Comparison of ENCODE assay signal across 1 cellular context in the genomic region with DNA sequence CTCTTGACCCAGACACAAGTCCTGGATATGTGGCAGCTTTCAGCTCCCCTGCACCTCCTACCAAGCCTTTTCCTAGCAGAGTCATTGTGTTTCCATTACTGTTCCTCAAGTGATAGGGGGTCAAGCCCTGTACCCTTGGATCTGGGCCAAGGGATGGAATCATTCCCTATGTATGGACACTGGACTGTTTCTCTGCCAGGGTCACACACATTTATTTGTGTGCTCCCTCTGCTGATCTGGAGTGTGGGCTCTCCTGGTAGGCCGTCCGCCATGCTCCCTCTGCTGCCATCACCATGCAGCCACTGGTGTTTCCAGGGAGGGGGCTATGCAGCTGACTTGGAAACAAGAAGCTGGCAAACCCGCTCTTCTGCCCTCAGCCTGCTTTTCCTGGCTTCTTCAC.
TF ChIP-seq lines count a peak whose summit lies in the region.

No MANE protein-coding gene starts in this region.

TF ChIP-seq in K562, 482 proteins besides CTCF, POLR2A, EP300 and RAD21:
- TF ChIP-seq ASH1L (IDR thresholded peaks at IDR 0.05; ENCODE audit: borderline replicate concordance, low read depth, partially characterized antibody) (no peak), KDM2B (CRISPR knock-in tag; IDR thresholded peaks at IDR 0.05) (no peak), NFIC (IDR thresholded peaks at IDR 0.05) (peak; percentile 30; the same call in 1 of the 2 replicates), TAF7 (tag; IDR thresholded peaks at IDR 0.05) (no peak), TCF7L2 (IDR thresholded peaks at IDR 0.05; ENCODE audit: low read depth, low read length) (no peak)
